32 cellular contexts compared by ENCODE assay signal in the genomic region with DNA sequence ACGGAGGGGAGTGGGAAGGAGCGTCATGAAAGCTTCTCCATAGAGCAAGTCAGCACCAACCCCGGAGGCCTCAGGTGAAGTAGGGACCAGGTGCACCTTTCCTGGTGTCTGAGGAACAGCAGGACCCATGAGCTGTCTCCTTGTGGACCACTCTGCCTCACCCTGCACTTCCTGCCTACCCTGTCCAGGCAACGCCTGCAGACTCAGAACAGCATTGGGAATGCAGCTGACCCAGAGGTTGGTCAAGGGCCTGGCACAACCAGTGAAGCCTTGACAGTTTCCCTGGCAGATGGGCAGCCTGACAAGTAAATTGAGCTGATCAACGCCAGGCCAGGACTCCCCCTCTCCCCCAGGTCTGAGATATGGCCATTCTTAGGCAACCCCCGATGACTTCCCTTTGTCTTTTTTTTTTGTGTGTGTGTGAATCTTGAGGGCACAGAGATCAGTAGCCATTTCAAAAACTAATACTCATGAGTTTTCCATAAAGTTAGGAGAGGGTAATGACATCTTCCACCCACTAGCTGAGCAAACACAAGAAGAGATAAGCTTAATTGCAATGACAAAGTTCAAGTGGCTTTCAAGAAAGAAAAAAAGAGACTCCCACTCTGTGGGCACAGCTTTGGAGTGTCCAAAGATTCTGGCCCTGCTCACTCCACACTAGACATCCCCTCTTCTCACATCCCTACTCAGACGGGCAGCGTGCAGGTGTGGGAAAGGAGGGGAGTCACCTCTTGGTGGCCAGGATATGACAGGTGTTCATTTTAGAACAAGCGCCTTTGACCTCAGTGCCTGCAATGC. TPM values are rescaled to one million over a fixed set of nuclear protein-coding genes. Genes with fewer than 3 reads are reported as not detected.
"Had no signal": no experiment of that assay in that cellular context is flagged by ENCODE, and none has a peak within 500 bp of the region (broad histone marks: within the 10 kb centered on the region; RNA-seq: fewer than 3 reads in every experiment).

No MANE protein-coding gene starts in this region.

- DNase-seq: activated CD4-positive, alpha-beta memory T cell treated with anti-CD3 and anti-CD28 coated beads, Interleukin-2, amount 10 ng/mL, durations not matched to agents 7 days and 5 days; activated CD4-positive, alpha-beta T cell treated with anti-CD3 and anti-CD28 coated beads, Interleukin-2, amount 10 ng/mL, durations not matched to agents 7 days and 5 days; activated CD4-positive, CD25-positive, alpha-beta regulatory T cell treated with anti-CD3 and anti-CD28 coated beads, Interleukin-2, amount 50 U/mL, for 72 hours; activated CD8-positive, alpha-beta memory T cell treated with anti-CD3 and anti-CD28 coated beads, Interleukin-2, amount 50 U/mL, for 48 hours; activated gamma-delta T cell; activated naive CD4-positive, alpha-beta T cell treated with anti-CD3 and anti-CD28 coated beads, Interleukin-2, amount 10 ng/mL, durations not matched to agents 7 days and 5 days; activated naive CD8-positive, alpha-beta T cell treated with anti-CD3 and anti-CD28 coated beads, Interleukin-2, amount 10 ng/mL, durations not matched to agents 7 days and 5 days; activated T-cell treated with anti-CD3 and anti-CD28 coated beads, Interleukin-2, amount 50 U/mL, for 24 hours; cerebellar nuclear complex; foreskin keratinocyte; heart left ventricle; natural killer cell; posterior cingulate gyrus; right cardiac atrium; stimulated activated CD4-positive, alpha-beta T cell treated with anti-CD3 and anti-CD28 coated beads, Interleukin-12 subunit alpha, Interleukin-12 subunit beta, amount 100 ng/mL, for 4 hours; stimulated activated CD4-positive, alpha-beta T cell treated with anti-CD3 and anti-CD28 coated beads, Interleukin-4, amount 100 ng/mL, for 1 hour; stimulated activated naive CD8-positive, alpha-beta T cell treated with anti-CD3 and anti-CD28 coated beads, Interleukin-15, Interleukin-2, amounts not matched to agents 100 U/mL and 50 U/mL, for 24 hours; T-helper 9 cell; testis; trophoblast cell had no signal

- H3K27me3 ChIP-seq: ascending aorta, cardiac muscle cell, neural progenitor cell, testis had no signal

- H3K27ac Mint-ChIP-seq: activated CD4-positive, alpha-beta memory T cell treated with anti-CD3 and anti-CD28 coated beads, Interleukin-2, amount 10 ng/mL, durations not matched to agents 7 days and 5 days; activated CD4-positive, alpha-beta T cell treated with anti-CD3 and anti-CD28 coated beads, Interleukin-2, amount 10 ng/mL, durations not matched to agents 7 days and 5 days; activated naive CD4-positive, alpha-beta T cell treated with anti-CD3 and anti-CD28 coated beads, Interleukin-2, amount 10 ng/mL, durations not matched to agents 7 days and 5 days; activated naive CD8-positive, alpha-beta T cell treated with anti-CD3 and anti-CD28 coated beads, Interleukin-2, amount 10 ng/mL, durations not matched to agents 7 days and 5 days; activated T-cell treated with anti-CD3 and anti-CD28 coated beads, Interleukin-2, amount 50 U/mL, for 24 hours; mesothelial cell of epicardium; natural killer cell; neural progenitor cell had no signal

- H3K4me3 Mint-ChIP-seq: activated CD4-positive, alpha-beta memory T cell treated with anti-CD3 and anti-CD28 coated beads, Interleukin-2, amount 10 ng/mL, durations not matched to agents 7 days and 5 days; activated CD4-positive, alpha-beta T cell treated with anti-CD3 and anti-CD28 coated beads, Interleukin-2, amount 10 ng/mL, durations not matched to agents 7 days and 5 days; activated naive CD4-positive, alpha-beta T cell treated with anti-CD3 and anti-CD28 coated beads, Interleukin-2, amount 10 ng/mL, durations not matched to agents 7 days and 5 days; activated naive CD8-positive, alpha-beta T cell treated with anti-CD3 and anti-CD28 coated beads, Interleukin-2, amount 10 ng/mL, durations not matched to agents 7 days and 5 days; activated T-cell treated with anti-CD3 and anti-CD28 coated beads, Interleukin-2, amount 50 U/mL, for 24 hours; brain; mesothelial cell of epicardium; natural killer cell; neural progenitor cell had no signal

- H3K4me1 ChIP-seq: ascending aorta, foreskin keratinocyte, heart left ventricle, neural progenitor cell, testis had no signal

- H3K9ac ChIP-seq: neural progenitor cell had no signal

- H3K4me1 Mint-ChIP-seq: activated CD4-positive, alpha-beta memory T cell treated with anti-CD3 and anti-CD28 coated beads, Interleukin-2, amount 10 ng/mL, durations not matched to agents 7 days and 5 days; activated CD4-positive, alpha-beta T cell treated with anti-CD3 and anti-CD28 coated beads, Interleukin-2, amount 10 ng/mL, durations not matched to agents 7 days and 5 days; activated naive CD4-positive, alpha-beta T cell treated with anti-CD3 and anti-CD28 coated beads, Interleukin-2, amount 10 ng/mL, durations not matched to agents 7 days and 5 days; activated naive CD8-positive, alpha-beta T cell treated with anti-CD3 and anti-CD28 coated beads, Interleukin-2, amount 10 ng/mL, durations not matched to agents 7 days and 5 days; brain; mesothelial cell of epicardium; natural killer cell had no signal

- H3K36me3 Mint-ChIP-seq: activated naive CD4-positive, alpha-beta T cell treated with anti-CD3 and anti-CD28 coated beads, Interleukin-2, amount 10 ng/mL, durations not matched to agents 7 days and 5 days; activated naive CD8-positive, alpha-beta T cell treated with anti-CD3 and anti-CD28 coated beads, Interleukin-2, amount 10 ng/mL, durations not matched to agents 7 days and 5 days; brain; mesothelial cell of epicardium; natural killer cell; neural progenitor cell had no signal

- H3K36me3 ChIP-seq: ascending aorta, cardiac muscle cell, heart left ventricle, neural progenitor cell had no signal

- H3K9me3 ChIP-seq: ascending aorta, heart left ventricle, testis had no signal

- H3K4me3 ChIP-seq: ascending aorta, cardiac muscle cell, coronary artery, heart left ventricle, neural progenitor cell, testis had no signal

- ATAC-seq: esophagus mucosa; foreskin keratinocyte; heart left ventricle; natural killer cell; right cardiac atrium; stimulated activated naive CD8-positive, alpha-beta T cell treated with anti-CD3 and anti-CD28 coated beads, Interleukin-15, Interleukin-2, amounts not matched to agents 100 U/mL and 50 U/mL, for 24 hours had no signal

- H3K27ac ChIP-seq: ascending aorta, cardiac muscle cell, coronary artery, foreskin keratinocyte, heart left ventricle, neural progenitor cell, testis, VCaP had no signal

RNA-seq across cellular contexts. Expression of gene FABP1, which starts 3.5 kb away (rescaled TPM):
- total RNA-seq: activated CD4-positive, alpha-beta memory T cell treated with anti-CD3 and anti-CD28 coated beads, Interleukin-2, amount 10 ng/mL, durations not matched to agents 7 days and 5 days; activated CD4-positive, alpha-beta T cell treated with anti-CD3 and anti-CD28 coated beads, Interleukin-2, amount 10 ng/mL, durations not matched to agents 7 days and 5 days; activated naive CD8-positive, alpha-beta T cell treated with anti-CD3 and anti-CD28 coated beads, Interleukin-2, amount 10 ng/mL, durations not matched to agents 7 days and 5 days; ascending aorta; cardiac muscle cell; endothelial cell of umbilical vein; esophagus mucosa; foreskin keratinocyte; heart left ventricle; lower leg skin; natural killer cell; omental fat pad; right cardiac atrium; T-helper 1 cell treated with Interleukin-12 subunit alpha and Interleukin-12 subunit beta and Interleukin-4 antibody, amounts not matched to agents 30 ng/mL and 1 ng/mL, for 36 hours had no signal

RNA-seq across cellular contexts. Expression of gene THNSL2, which starts 38.7 kb away (rescaled TPM):
- total RNA-seq: activated CD4-positive, alpha-beta memory T cell treated with anti-CD3 and anti-CD28 coated beads, Interleukin-2, amount 10 ng/mL, durations not matched to agents 7 days and 5 days had no signal
